In genomic region chr2:19868705-19869550, GRCh38 we compare ENCODE assay signal across 8 cellular contexts. TPM values are rescaled to one million over a fixed set of nuclear protein-coding genes. Genes with fewer than 3 reads are reported as not detected.
DNase-seq lines count a peak whose midpoint lies in the region; ATAC-seq and TF ChIP-seq lines count a peak whose summit lies in the region.

No MANE protein-coding gene starts in this region.

- no peaks in the 10 kb centered on the region for H3K27me3 ChIP-seq in CD8-positive, alpha-beta T cell (ENCODE audit: insufficient read depth, low read length)
- peaks cover 13% of the 10 kb centered on the region for H3K27me3 ChIP-seq in trophoblast cell (ENCODE audit: insufficient read depth, low read length)
- H3K27me3 ChIP-seq in upper lobe of right lung = no peaks in the 10 kb centered on the region

- POLR2A ChIA-PET in CD8-positive, alpha-beta T cell (lab: Charles Lee) = interaction anchor here (2.0 to 2.5 kb wide), 2 partner anchors 32 to 1309 kb away, joined by 8 to 25 read pairs; partner anchors contain the start of genes RDH14 and TTC32

- H2BK12ac ChIP-seq in trophoblast cell (ENCODE audit: low read length) = no peak overlapping the region

- intact Hi-C loops in CD8-positive, alpha-beta T cell (cut with DNase I, micrococcal nuclease) = loop anchor here (1.0 to 2.0 kb wide), 3 partner anchors 32 to 1309 kb away; partner anchors contain the start of genes TTC32 (in 2 of the 2) and RDH14 (in 1 of the 2)
- intact Hi-C loops in upper lobe of right lung (cut with DNase I) = loop anchor here (10.0 kb wide), 2 partner anchors 514 to 1354 kb away; partner anchors contain the start of gene OSR1

- H3K9me3 ChIP-seq in CD8-positive, alpha-beta T cell (ENCODE audit: low read length) = no peaks in the 10 kb centered on the region
- no peaks in the 10 kb centered on the region for H3K9me3 ChIP-seq in KOPT-K1 (ENCODE audit: insufficient read depth, low read length, poor library complexity, severe bottlenecking)
- peaks cover 2% of the 10 kb centered on the region for H3K9me3 ChIP-seq in trophoblast cell (ENCODE audit: insufficient read depth, low read depth, low read length)
- no peaks in the 10 kb centered on the region for H3K9me3 ChIP-seq in upper lobe of right lung

- no peak overlapping the region for H3K4ac ChIP-seq in trophoblast cell (ENCODE audit: low read depth, low read length)

- H3K36me3 ChIP-seq in CD8-positive, alpha-beta T cell (ENCODE audit: insufficient read depth, low read length) = no peaks in the 10 kb centered on the region
- H3K36me3 ChIP-seq in KOPT-K1 (ENCODE audit: insufficient read depth, low read length) = no peaks in the 10 kb centered on the region
- H3K36me3 ChIP-seq in trophoblast cell (ENCODE audit: control insufficient read depth in 1 of 2, insufficient read depth in 2 of 2, low read length in 2 of 2) = no peaks in the 10 kb centered on the region
- H3K36me3 ChIP-seq in upper lobe of right lung = no peaks in the 10 kb centered on the region

- no peaks in the 10 kb centered on the region for H3K79me1 ChIP-seq in trophoblast cell (ENCODE audit: low read length)

- H2BK5ac ChIP-seq in trophoblast cell (ENCODE audit: low read depth, low read length, poor library complexity) = no peak overlapping the region

- CTCF ChIA-PET in CD8-positive, alpha-beta T cell (lab: Charles Lee) = interaction anchor here (0.8 to 1.5 kb wide), 2 partner anchors 1307 to 1347 kb away, joined by 3 to 6 read pairs; no protein-coding TSS in a partner anchor

- H3K79me2 ChIP-seq in trophoblast cell (ENCODE audit: control insufficient read depth, insufficient read depth, low read length, poor library complexity) = peaks cover 2% of the 10 kb centered on the region

- H3K4me2 ChIP-seq in trophoblast cell (ENCODE audit: low read length) = peak overlapping the region; percentile 68

- H3K23ac ChIP-seq in trophoblast cell (ENCODE audit: low read length) = no peak overlapping the region

- H3K4me1 Mint-ChIP-seq in CD8-positive, alpha-beta T cell (ENCODE audit: low read depth) = peaks cover 46% of the 10 kb centered on the region

- H4K8ac ChIP-seq in trophoblast cell (ENCODE audit: low read depth, low read length) = peak overlapping the region; percentile 39

- H3K4me3 ChIP-seq in CD8-positive, alpha-beta T cell (ENCODE audit: low read depth, low read length) = peak overlapping the region; percentile 82
- H3K4me3 ChIP-seq in fibroblast of villous mesenchyme (ENCODE audit: low read depth, low read length) (peak overlapping the region; percentile 64), trophoblast cell (ENCODE audit: low read depth, low read length) (peak overlapping the region; percentile 42), upper lobe of right lung (peak overlapping the region; percentile 52)

- H3K9ac ChIP-seq in trophoblast cell (ENCODE audit: low read length) = no peak overlapping the region

- H2BK120ac ChIP-seq in trophoblast cell (ENCODE audit: insufficient read depth, low read length, poor library complexity) = no peak overlapping the region

- no peak overlapping the region for H3K14ac ChIP-seq in trophoblast cell (ENCODE audit: low read length)

- H3K4me3 Mint-ChIP-seq in CD8-positive, alpha-beta T cell = peak overlapping the region; percentile 95

- no peaks in the 10 kb centered on the region for H3K27me3 Mint-ChIP-seq in CD8-positive, alpha-beta T cell (ENCODE audit: low read depth)

- peaks cover 13% of the 10 kb centered on the region for H3K4me1 ChIP-seq in CD8-positive, alpha-beta T cell (ENCODE audit: insufficient read depth, low read length)
- H3K4me1 ChIP-seq in trophoblast cell (ENCODE audit: control insufficient read depth in 1 of 2, insufficient read depth in 2 of 2, low read length in 2 of 2) = peaks cover 0 to 3% of the 10 kb centered on the region in 2 experiments
- no peaks in the 10 kb centered on the region for H3K4me1 ChIP-seq in upper lobe of right lung

- peak; percentile 96 for ATAC-seq in CD8-positive, alpha-beta T cell
- ATAC-seq in GM21360 (IDR thresholded peaks at IDR 0.05; ENCODE audit: unreplicated experiment) (peak; percentile 74), upper lobe of right lung (peak; percentile 73)

- no peak for TF ChIP-seq CTCF in CD8-positive, alpha-beta T cell (IDR thresholded peaks at IDR 0.05)
- TF ChIP-seq CTCF in fibroblast of villous mesenchyme (IDR thresholded peaks at IDR 0.05; ENCODE audit: insufficient read depth, low read depth, low read length) (no peak), upper lobe of right lung (IDR thresholded peaks at IDR 0.05) (no peak)

- peak overlapping the region; percentile 20 for H4K91ac ChIP-seq in trophoblast cell (ENCODE audit: low read depth, low read length)

- WGBS in trophoblast cell (ENCODE audit: extremely low coverage, insufficient coverage, insufficient read length) = no CpG with 5 or more reads among the region's 51 CpGs

- peak overlapping the region; percentile 76 for H3K27ac ChIP-seq in CD8-positive, alpha-beta T cell (ENCODE audit: low read depth, low read length)
- H3K27ac ChIP-seq in KOPT-K1 (ENCODE audit: low read depth, low read length, poor library complexity, severe bottlenecking) = peak overlapping the region; percentile 48
- no peak overlapping the region for H3K27ac ChIP-seq in trophoblast cell (ENCODE audit: low read depth, low read length)
- peak overlapping the region; percentile 36 for H3K27ac ChIP-seq in upper lobe of right lung

- H2AFZ ChIP-seq in trophoblast cell (ENCODE audit: insufficient read depth, low read length, poor library complexity) = peak overlapping the region; percentile 30

- DNase-seq in CD8-positive, alpha-beta T cell = peak; percentile 42 to 85 (median 71)
- peak; percentile 34 for DNase-seq in activated T-cell treated with anti-CD3 and anti-CD28 coated beads for 48 hours (ENCODE audit: low read depth)
- peak; percentile 41 for DNase-seq in fibroblast of villous mesenchyme (ENCODE audit: low read depth)
- DNase-seq in trophoblast cell = peak; percentile 45 to 71
- DNase-seq in upper lobe of right lung = peak; percentile 74
- DNase-seq in GOT3 (lab: John Stamatoyannopoulos, UW) = no peak

- peaks cover 40% of the 10 kb centered on the region for H3K36me3 Mint-ChIP-seq in CD8-positive, alpha-beta T cell

- no peak overlapping the region for H3K18ac ChIP-seq in trophoblast cell (ENCODE audit: low read length)

- H4K12ac ChIP-seq in trophoblast cell (ENCODE audit: low read depth, low read length) = peak overlapping the region; percentile 49

- H3K27ac Mint-ChIP-seq in CD8-positive, alpha-beta T cell = peak overlapping the region; percentile 97

- no peaks in the 10 kb centered on the region for H3K9me3 Mint-ChIP-seq in CD8-positive, alpha-beta T cell

- H2AK5ac ChIP-seq in trophoblast cell (ENCODE audit: low read length) = no peak overlapping the region

RNA-seq across cellular contexts. Expression of gene TTC32, which starts 32.9 kb away (rescaled TPM):
- total RNA-seq in CD8-positive, alpha-beta T cell = 10 to 100 TPM; 33.7 to 35.8 TPM
- total RNA-seq in fibroblast of villous mesenchyme (8.1 and 9.9 TPM in 2 replicates), upper lobe of right lung (12.4 TPM)
- polyA plus RNA-seq in trophoblast cell (2013) = 6.6 and 8.6 TPM in 2 replicates
